ENCODE assay signal across 9 cellular contexts in genomic region chr5:124157320-124157719, GRCh38.
DNase-seq lines count a peak whose midpoint lies in the region; ATAC-seq and TF ChIP-seq lines count a peak whose summit lies in the region.
"Had no signal": no experiment of that assay in that cellular context is flagged by ENCODE, and none has a peak within 500 bp of the region (broad histone marks: within the 10 kb centered on the region; RNA-seq: fewer than 3 reads in every experiment).

No MANE protein-coding gene starts in this region.

- CTCF ChIA-PET in activated CD8-positive, alpha-beta T cell treated with anti-CD3 and anti-CD28 coated beads, Interleukin-2, amount 10 ng/mL, durations not matched to agents 7 days and 5 days (lab: Charles Lee) = no interaction called here

- H3K27ac Mint-ChIP-seq in activated CD8-positive, alpha-beta T cell treated with anti-CD3 and anti-CD28 coated beads, Interleukin-2, amount 10 ng/mL, durations not matched to agents 7 days and 5 days = peak overlapping the region; percentile 84
- peak overlapping the region; percentile 60 for H3K27ac Mint-ChIP-seq in osteocyte (ENCODE audit: unreplicated experiment)

- intact Hi-C loops in heart left ventricle (cut with DNase I) = no loop called here
- intact Hi-C loops in sigmoid colon (cut with DNase I) = no loop called here

- H3K27me3 Mint-ChIP-seq in activated CD8-positive, alpha-beta T cell treated with anti-CD3 and anti-CD28 coated beads, Interleukin-2, amount 10 ng/mL, durations not matched to agents 7 days and 5 days (ENCODE audit: low read depth) = no peaks in the 10 kb centered on the region
- H3K27me3 Mint-ChIP-seq in osteocyte (ENCODE audit: unreplicated experiment) = no peaks in the 10 kb centered on the region

- POLR2A ChIA-PET in activated CD8-positive, alpha-beta T cell treated with anti-CD3 and anti-CD28 coated beads, Interleukin-2, amount 10 ng/mL, durations not matched to agents 7 days and 5 days (lab: Charles Lee) = no interaction called here

- H3K36me3 ChIP-seq in heart left ventricle (no peaks in the 10 kb centered on the region), sigmoid colon (no peaks in the 10 kb centered on the region)

- H3K36me3 Mint-ChIP-seq in activated CD8-positive, alpha-beta T cell treated with anti-CD3 and anti-CD28 coated beads, Interleukin-2, amount 10 ng/mL, durations not matched to agents 7 days and 5 days (ENCODE audit: low read depth) = no peaks in the 10 kb centered on the region
- H3K36me3 Mint-ChIP-seq in osteocyte (ENCODE audit: unreplicated experiment) = peaks cover 10% of the 10 kb centered on the region

- H3K4me3 Mint-ChIP-seq in activated CD8-positive, alpha-beta T cell treated with anti-CD3 and anti-CD28 coated beads, Interleukin-2, amount 10 ng/mL, durations not matched to agents 7 days and 5 days = peak overlapping the region; percentile 67
- H3K4me3 Mint-ChIP-seq in osteocyte (ENCODE audit: unreplicated experiment) = peak overlapping the region; percentile 38

- H3K9me3 ChIP-seq in heart left ventricle (peaks cover 2 to 39% (median 24%) of the 10 kb centered on the region in 12 donors), sigmoid colon (peaks cover 3 to 11% (median 6%) of the 10 kb centered on the region in 4 donors)

- 66 to 81% (median 73%) methylated on average over 2 of the region's 2 CpGs for WGBS in heart left ventricle, 4 donors
- 7 to 8% methylated on average over 2 of the region's 2 CpGs for WGBS in sigmoid colon, 2 donors

- H3K9me3 Mint-ChIP-seq in activated CD8-positive, alpha-beta T cell treated with anti-CD3 and anti-CD28 coated beads, Interleukin-2, amount 10 ng/mL, durations not matched to agents 7 days and 5 days (ENCODE audit: insufficient read depth) = peaks cover 19% of the 10 kb centered on the region
- H3K9me3 Mint-ChIP-seq in osteocyte (ENCODE audit: unreplicated experiment) = peaks cover 17% of the 10 kb centered on the region

- no peak for TF ChIP-seq EP300 in sigmoid colon (IDR thresholded peaks at IDR 0.05)

- H3K4me3 ChIP-seq in heart left ventricle (peak overlapping the region in 1 of 12 donors; percentile 4), sigmoid colon (no peak overlapping the region)

- peaks cover 0 to 5% (median 0%) of the 10 kb centered on the region in 12 donors for H3K4me1 ChIP-seq in heart left ventricle
- peaks cover 0 to 17% (median 13%) of the 10 kb centered on the region in 4 donors for H3K4me1 ChIP-seq in sigmoid colon

- H3K27ac ChIP-seq in heart left ventricle (no peak overlapping the region), sigmoid colon (peak overlapping the region in 2 of 4 donors; percentile 42 to 43)

- H3K4me1 Mint-ChIP-seq in activated CD8-positive, alpha-beta T cell treated with anti-CD3 and anti-CD28 coated beads, Interleukin-2, amount 10 ng/mL, durations not matched to agents 7 days and 5 days (ENCODE audit: low read depth) = peaks cover 14% of the 10 kb centered on the region
- H3K4me1 Mint-ChIP-seq in osteocyte (ENCODE audit: unreplicated experiment) = peaks cover 5% of the 10 kb centered on the region

- ATAC-seq in GM19328 (IDR thresholded peaks at IDR 0.05; ENCODE audit: unreplicated experiment) = peak; percentile 55
- peak; percentile 54 for ATAC-seq in HG03558 (IDR thresholded peaks at IDR 0.05; ENCODE audit: extremely low read depth, unreplicated experiment)
- peak; percentile 53 for ATAC-seq in activated CD8-positive, alpha-beta T cell treated with anti-CD3 and anti-CD28 coated beads, Interleukin-2, amount 10 ng/mL, durations not matched to agents 7 days and 5 days
- no peak for ATAC-seq in heart left ventricle
- ATAC-seq in GM21786 (IDR thresholded peaks at IDR 0.05; ENCODE audit: unreplicated experiment) = no peak

- TF ChIP-seq POLR2A in heart left ventricle (IDR thresholded peaks at IDR 0.05) (no peak), sigmoid colon (IDR thresholded peaks at IDR 0.05) (no peak)

- peak; percentile 21 for DNase-seq in activated CD8-positive, alpha-beta T cell treated with anti-CD3 and anti-CD28 coated beads, Interleukin-2, amount 10 ng/mL, durations not matched to agents 7 days and 5 days
- no peak for DNase-seq in osteocyte (ENCODE audit: extremely low spot score, unreplicated experiment)
- DNase-seq in heart left ventricle = no peak
- no peak for DNase-seq in sigmoid colon
- DNase-seq in SK-N-DZ (ENCODE audit: low spot score) = no peak
- DNase-seq: erythroblast had no signal

- TF ChIP-seq CTCF in osteocyte (IDR thresholded peaks at IDR 0.05) = no peak
- no peak for TF ChIP-seq CTCF in heart left ventricle (IDR thresholded peaks at IDR 0.05)
- no peak for TF ChIP-seq CTCF in sigmoid colon (IDR thresholded peaks at IDR 0.05)

- H3K27me3 ChIP-seq in heart left ventricle = no peaks in the 10 kb centered on the region
- no peaks in the 10 kb centered on the region for H3K27me3 ChIP-seq in sigmoid colon

Comparison
In these comparisons a context has a peak if more than half of its experiments do, and no peak if none do; other contexts are left out.
1. ATAC-seq: peak in GM19328 (single experiment), HG03558 (single experiment) and activated CD8-positive, alpha-beta T cell treated with anti-CD3 and anti-CD28 coated beads, Interleukin-2, amount 10 ng/mL, durations not matched to agents 7 days and 5 days (single experiment); none in heart left ventricle (0 of 4) and GM21786 (single experiment).